ENCODE assay signal across 33 cellular contexts in genomic region chr1:7543718-7544090, GRCh38.
A peak's percentile ranks its signal among the peaks of the same experiment; 100 is the strongest.
DNase-seq lines count a peak whose midpoint lies in the region; ATAC-seq and TF ChIP-seq lines count a peak whose summit lies in the region.
"Had no signal": no experiment of that assay in that cellular context is flagged by ENCODE, and none has a peak within 500 bp of the region (broad histone marks: within the 10 kb centered on the region; RNA-seq: fewer than 3 reads in every experiment).

No MANE protein-coding gene starts in this region.

- H3K4me3 ChIP-seq in parathyroid adenoma (ENCODE audit: low read depth, low read length): no peak overlapping the region
- H3K4me3 ChIP-seq in thyroid gland (replicated peaks in 1 of 3): no peak overlapping the region
- no peak overlapping the region for H3K4me3 ChIP-seq in ascending aorta
- H3K4me3 ChIP-seq: A549; BLaER1; BLaER1 treated with 17β-estradiol and CSF1 and Interleukin-3, amounts not matched to agents 10 nM and 100 nM had no signal

- peak overlapping the region; percentile 39 for H3K27ac ChIP-seq in parathyroid adenoma
- H3K27ac ChIP-seq in thyroid gland: peak overlapping the region in 2 of 3 donors; percentile 22 to 38
- no peak overlapping the region for H3K27ac ChIP-seq in ascending aorta
- H3K27ac ChIP-seq: 22Rv1; BLaER1; BLaER1 treated with 17β-estradiol and CSF1 and Interleukin-3, amounts not matched to agents 10 nM and 100 nM; C4-2B had no signal

- H3K9ac ChIP-seq in parathyroid adenoma: no peak overlapping the region
- H3K9ac ChIP-seq: BLaER1; BLaER1 treated with 17β-estradiol and CSF1 and Interleukin-3, amounts not matched to agents 10 nM and 100 nM had no signal

- H3K36me3 ChIP-seq in parathyroid adenoma (ENCODE audit: control insufficient read depth, insufficient read depth, low read length): no peaks in the 10 kb centered on the region
- no peaks in the 10 kb centered on the region for H3K36me3 ChIP-seq in thyroid gland
- H3K36me3 ChIP-seq in ascending aorta: no peaks in the 10 kb centered on the region
- H3K36me3 ChIP-seq: BE2C; BLaER1; BLaER1 treated with 17β-estradiol and CSF1 and Interleukin-3, amounts not matched to agents 10 nM and 100 nM had no signal

- no peaks in the 10 kb centered on the region for H3K79me2 ChIP-seq in parathyroid adenoma

- H2AFZ ChIP-seq in parathyroid adenoma: no peak overlapping the region

- H3K4me2 ChIP-seq in parathyroid adenoma (ENCODE audit: low read length): no peak overlapping the region
- H3K4me2 ChIP-seq: A549, BLaER1 had no signal

- H3K27me3 ChIP-seq in parathyroid adenoma (ENCODE audit: control insufficient read depth, insufficient read depth, low read length) (no peaks in the 10 kb centered on the region), thyroid gland (no peaks in the 10 kb centered on the region), ascending aorta (no peaks in the 10 kb centered on the region)
- H3K27me3 ChIP-seq: BE2C; BLaER1; BLaER1 treated with 17β-estradiol and CSF1 and Interleukin-3, amounts not matched to agents 10 nM and 100 nM had no signal

- WGBS in thyroid gland, 2 donors: 59 to 66% methylated on average over 3 of the region's 3 CpGs

- in situ Hi-C loops in GM13977 (cut with MboI; ENCODE audit: low pct_unique_long_range_greater_than_20kb, low sequenced_read_pairs, unreplicated experiment): no loop called here

- peak; percentile 59 for DNase-seq in NCI-H2171 treated with DMSO at 0.1 percent for 48 hours (lab: John Stamatoyannopoulos, UW)
- no peak for DNase-seq in NCI-H2171 (lab: John Stamatoyannopoulos, UW)
- DNase-seq in dermis microvascular lymphatic vessel endothelial cell (ENCODE audit: low read depth in 2 of 2): peak; percentile 21 to 70
- DNase-seq in thyroid gland: no peak
- no peak for DNase-seq in GM13977 (ENCODE audit: low spot score)
- no peak for DNase-seq in ascending aorta (ENCODE audit: low spot score in 2 of 2)
- DNase-seq: 8988T; ACHN; AML-193; BE2C; C1 segment of cervical spinal cord; Caco-2; Calu3; CD4-positive, alpha-beta memory T cell; CD4-positive, alpha-beta T cell; CD4-positive, CD25-positive, alpha-beta regulatory T cell; CD8-positive, alpha-beta memory T cell; CD8-positive, alpha-beta T cell; COR-L47; DMS 273 treated with DMSO at 0.1 percent for 48 hours; DMS153; DMS53; DMS79; DMS79 treated with DMSO at 0.1 percent for 48 hours; DND-41; EL had no signal

- intact Hi-C loops in thyroid gland (cut with DNase I): no loop called here
- intact Hi-C loops in ascending aorta (cut with DNase I): no loop called here

- H3K9me3 ChIP-seq in parathyroid adenoma (ENCODE audit: control insufficient read depth, low read length) (no peaks in the 10 kb centered on the region), thyroid gland (no peaks in the 10 kb centered on the region), ascending aorta (no peaks in the 10 kb centered on the region)
- H3K9me3 ChIP-seq: A549, BE2C, Caco-2 had no signal

- TF ChIP-seq POLR2A in thyroid gland (IDR thresholded peaks at IDR 0.05): no peak

- no peak for ATAC-seq in GM21825 (IDR thresholded peaks at IDR 0.05; ENCODE audit: unreplicated experiment)
- ATAC-seq: A549; CD8-positive, alpha-beta T cell had no signal

- H3K4me1 ChIP-seq in parathyroid adenoma (no peaks in the 10 kb centered on the region), thyroid gland (no peaks in the 10 kb centered on the region), ascending aorta (no peaks in the 10 kb centered on the region)
- H3K4me1 ChIP-seq: Caco-2 had no signal

- TF ChIP-seq CTCF in parathyroid adenoma (IDR thresholded peaks at IDR 0.05) (no peak), thyroid gland (IDR thresholded peaks at IDR 0.05) (no peak), GM13977 (IDR thresholded peaks at IDR 0.05; ENCODE audit: extremely low read depth, insufficient read depth, missing control alignments) (no peak), ascending aorta (IDR thresholded peaks at IDR 0.05) (no peak)

Comparison
In these comparisons a context has a peak if more than half of its experiments do, and no peak if none do; other contexts are left out.
1. DNase-seq: peak in NCI-H2171 treated with DMSO at 0.1 percent for 48 hours (single experiment) and dermis microvascular lymphatic vessel endothelial cell (2 of 2); none in NCI-H2171 (single experiment), thyroid gland (0 of 2), GM13977 (single experiment) and ascending aorta (0 of 2).
2. H3K27ac ChIP-seq: peak in parathyroid adenoma (single experiment) and thyroid gland (2 of 3); none in ascending aorta (0 of 2).